ENCODE assay signal across 22 cellular contexts in genomic region chr1:85846706-85847105, GRCh38.
DNase-seq lines count a peak whose midpoint lies in the region; ATAC-seq, FAIRE-seq and TF ChIP-seq lines count a peak whose summit lies in the region.
"Had no signal": no experiment of that assay in that cellular context is flagged by ENCODE, and none has a peak within 500 bp of the region (broad histone marks: within the 10 kb centered on the region; RNA-seq: fewer than 3 reads in every experiment).

No MANE protein-coding gene starts in this region.

- H2AK5ac ChIP-seq in mesendoderm (ENCODE audit: low read length) = no peak overlapping the region

- FAIRE-seq in bronchial epithelial cell (lab: Jason Lieb, UNC) = no peak
- FAIRE-seq: GM12878, K562 had no signal

- no peaks in the 10 kb centered on the region for H3K79me1 ChIP-seq in mesendoderm (ENCODE audit: low read length)

- no peak overlapping the region for H3K27ac Mint-ChIP-seq in type B pancreatic cell
- H3K27ac Mint-ChIP-seq: CD4-positive, CD25-positive, alpha-beta regulatory T cell; GM23338 had no signal

- TF ChIP-seq CTCF in bronchial epithelial cell (IDR thresholded peaks at IDR 0.05; ENCODE audit: insufficient read depth, low read length, severe bottlenecking) (no peak), type B pancreatic cell (conservative IDR thresholded peaks at IDR 0.05) (no peak)

- H3K27ac ChIP-seq in mesendoderm (ENCODE audit: low read depth, low read length) = no peak overlapping the region
- H3K27ac ChIP-seq: Peyer's patch had no signal

- H3K4me1 Mint-ChIP-seq in type B pancreatic cell (ENCODE audit: unreplicated experiment) = no peaks in the 10 kb centered on the region
- H3K4me1 Mint-ChIP-seq: CD4-positive, CD25-positive, alpha-beta regulatory T cell; GM23338 had no signal

- no peak overlapping the region for H3K18ac ChIP-seq in mesendoderm (ENCODE audit: low read length)

- H3K4ac ChIP-seq in mesendoderm (ENCODE audit: low read depth, low read length) = no peak overlapping the region

- no CpG with 5 or more reads among the region's 3 CpGs for WGBS in mesendoderm (ENCODE audit: extremely low coverage, insufficient coverage, low lambda C conversion rate)

- ATAC-seq in GM18511 (IDR thresholded peaks at IDR 0.05; ENCODE audit: unreplicated experiment) = no peak
- ATAC-seq: GM12878, GM23338, K562 had no signal

- no peaks in the 10 kb centered on the region for H3K36me3 Mint-ChIP-seq in type B pancreatic cell
- H3K36me3 Mint-ChIP-seq: CD4-positive, CD25-positive, alpha-beta regulatory T cell had no signal

- H3K36me3 ChIP-seq in bronchial epithelial cell (ENCODE audit: control insufficient read depth, insufficient read depth, low read length) (no peaks in the 10 kb centered on the region), mesendoderm (ENCODE audit: control insufficient read depth, insufficient read depth, low read length) (no peaks in the 10 kb centered on the region)
- H3K36me3 ChIP-seq: BE2C, Peyer's patch had no signal

- peak; percentile 10 for DNase-seq in COLO829 (ENCODE audit: low spot score)
- peak; percentile 2 for DNase-seq in MV-4-11 (lab: John Stamatoyannopoulos, UW)
- peak; percentile 39 for DNase-seq in bronchial epithelial cell (ENCODE audit: low read depth)
- peak; percentile 31 for DNase-seq in mesendoderm
- no peak for DNase-seq in HK-2 (ENCODE audit: unreplicated experiment)
- no peak for DNase-seq in NCI-H748 (lab: John Stamatoyannopoulos, UW; ENCODE audit: unreplicated experiment)
- DNase-seq in type B pancreatic cell (ENCODE audit: extremely low spot score, unreplicated experiment) = no peak
- DNase-seq: BE2C; Caco-2; CD4-positive, CD25-positive, alpha-beta regulatory T cell; GF-D8; NCI-H1417; NCI-H187; NCI-H345; NCI-H526; Peyer's patch; Right ventricle myocardium superior; SK-N-SH had no signal

- H3K79me2 ChIP-seq in mesendoderm (ENCODE audit: control insufficient read depth, insufficient read depth, low read length) = no peaks in the 10 kb centered on the region

- H3K4me3 Mint-ChIP-seq in type B pancreatic cell = no peak overlapping the region
- H3K4me3 Mint-ChIP-seq: CD4-positive, CD25-positive, alpha-beta regulatory T cell; GM23338 had no signal

- no peaks in the 10 kb centered on the region for H3K9me3 Mint-ChIP-seq in type B pancreatic cell
- H3K9me3 Mint-ChIP-seq: GM23338 had no signal

- no peak overlapping the region for H2BK120ac ChIP-seq in mesendoderm (ENCODE audit: low read depth, low read length)

- no peaks in the 10 kb centered on the region for H3K27me3 Mint-ChIP-seq in type B pancreatic cell

- no peak overlapping the region for H3K23ac ChIP-seq in mesendoderm (ENCODE audit: low read length)

- H3K9ac ChIP-seq in mesendoderm (ENCODE audit: low read length) = no peak overlapping the region
- H3K9ac ChIP-seq: SK-N-SH had no signal

- H3K56ac ChIP-seq in mesendoderm (ENCODE audit: low read length) = no peak overlapping the region

- no peak overlapping the region for H3K4me3 ChIP-seq in bronchial epithelial cell (ENCODE audit: low read depth, low read length)
- no peak overlapping the region for H3K4me3 ChIP-seq in mesendoderm (ENCODE audit: low read length)
- H3K4me3 ChIP-seq: GM12878, GM23338, K562, Peyer's patch had no signal

- no peak overlapping the region for H3K4me2 ChIP-seq in mesendoderm (ENCODE audit: low read length)
- H3K4me2 ChIP-seq: GM23338, SK-N-SH had no signal

- no peak overlapping the region for H2BK5ac ChIP-seq in mesendoderm (ENCODE audit: low read length)

- H3K4me1 ChIP-seq in mesendoderm (ENCODE audit: control insufficient read depth, low read depth, low read length) = no peaks in the 10 kb centered on the region
- H3K4me1 ChIP-seq: BE2C, Peyer's patch had no signal

- H2BK15ac ChIP-seq in mesendoderm (replicated peaks; ENCODE audit: low read depth) = no peak overlapping the region

- H3K27me3 ChIP-seq in bronchial epithelial cell (ENCODE audit: control insufficient read depth, insufficient read depth, low read length) (peaks cover 3% of the 10 kb centered on the region), mesendoderm (ENCODE audit: insufficient read depth, low read length, poor library complexity) (no peaks in the 10 kb centered on the region)
- H3K27me3 ChIP-seq: BE2C, Peyer's patch had no signal

- H4K8ac ChIP-seq in mesendoderm (ENCODE audit: low read depth, low read length) = no peak overlapping the region

- no peak overlapping the region for H4K5ac ChIP-seq in mesendoderm (ENCODE audit: low read length)

Comparison
In these comparisons a context has a peak if more than half of its experiments do, and no peak if none do; other contexts are left out.
1. DNase-seq: peak in COLO829 (single experiment), MV-4-11 (single experiment), bronchial epithelial cell (single experiment) and mesendoderm (single experiment); none in HK-2 (single experiment), NCI-H748 (single experiment) and type B pancreatic cell (single experiment).